1 cellular context compared by ENCODE assay signal in genomic region chr3:49298511-49298910, GRCh38.
TF ChIP-seq lines count a peak whose summit lies in the region.

No MANE protein-coding gene starts in this region.

TF ChIP-seq in HepG2, 621 proteins besides CTCF, POLR2A, EP300 and RAD21 (continued from another document and continues in another):
- TF ChIP-seq ATF2 (CRISPR knock-in tag; IDR thresholded peaks at IDR 0.05), result no peak
- TF ChIP-seq HNF1B (CRISPR knock-in tag; IDR thresholded peaks at IDR 0.05), result no peak
- TF ChIP-seq ZBTB7A (CRISPR knock-in tag; IDR thresholded peaks at IDR 0.05), result no peak
- TF ChIP-seq FOXC1 (CRISPR knock-in tag; IDR thresholded peaks at IDR 0.05; ENCODE audit: borderline replicate concordance), result no peak
- TF ChIP-seq ZNF451 (CRISPR knock-in tag; IDR thresholded peaks at IDR 0.05), result no peak
- no peak for TF ChIP-seq SOX6 (IDR thresholded peaks at IDR 0.05)
- peak; percentile 45; the same call in 1 of the 2 replicates for TF ChIP-seq SOX6 (CRISPR knock-in tag; IDR thresholded peaks at IDR 0.05)
- TF ChIP-seq AGO2 (optimal IDR thresholded peaks at IDR 0.05; ENCODE audit: low read depth, low read length), result no peak
- no peak for TF ChIP-seq ZNF737 (CRISPR knock-in tag; IDR thresholded peaks at IDR 0.05; ENCODE audit: borderline replicate concordance)
- TF ChIP-seq HNF4G (IDR thresholded peaks at IDR 0.05; ENCODE audit: borderline replicate concordance, low read depth, low read length), result peak; percentile 16; the same call in 1 of the 2 replicates
- TF ChIP-seq HNF4G (CRISPR knock-in tag; IDR thresholded peaks at IDR 0.05; ENCODE audit: borderline replicate concordance, low read depth), result no peak
- TF ChIP-seq CENPT (CRISPR knock-in tag; IDR thresholded peaks at IDR 0.05; ENCODE audit: low read depth), result no peak
- TF ChIP-seq ZHX1 (CRISPR knock-in tag; IDR thresholded peaks at IDR 0.05; ENCODE audit: low read depth), result no peak
- TF ChIP-seq KDM2A (CRISPR knock-in tag; IDR thresholded peaks at IDR 0.05; ENCODE audit: borderline replicate concordance, low read depth), result no peak
- peak; percentile 55 for TF ChIP-seq TBX2 (CRISPR knock-in tag; IDR thresholded peaks at IDR 0.05; ENCODE audit: borderline replicate concordance)
- TF ChIP-seq ZNF501 (CRISPR knock-in tag; IDR thresholded peaks at IDR 0.05), result no peak
- TF ChIP-seq ZFP36L1 (CRISPR knock-in tag; IDR thresholded peaks at IDR 0.05), result no peak
- no peak for TF ChIP-seq ZSCAN22 (CRISPR knock-in tag; IDR thresholded peaks at IDR 0.05)
- TF ChIP-seq NFRKB (IDR thresholded peaks at IDR 0.05), result no peak
- TF ChIP-seq KDM5A (IDR thresholded peaks at IDR 0.05; ENCODE audit: borderline replicate concordance, low read length), result no peak
- TF ChIP-seq ZNF18 (CRISPR knock-in tag; IDR thresholded peaks at IDR 0.05; ENCODE audit: insufficient replicate concordance), result no peak
- peak; percentile 59; the same call in 1 of the 2 replicates for TF ChIP-seq SOX5 (CRISPR knock-in tag; IDR thresholded peaks at IDR 0.05; ENCODE audit: borderline replicate concordance)
- TF ChIP-seq PAWR (CRISPR knock-in tag; IDR thresholded peaks at IDR 0.05; ENCODE audit: borderline replicate concordance), result no peak
- TF ChIP-seq ATF6 (CRISPR knock-in tag; conservative IDR thresholded peaks at IDR 0.05), result no peak
- no peak for TF ChIP-seq ZFP91 (CRISPR knock-in tag; IDR thresholded peaks at IDR 0.05; ENCODE audit: borderline replicate concordance)
- TF ChIP-seq IKZF1 (IDR thresholded peaks at IDR 0.05), result no peak
- no peak for TF ChIP-seq ZNF550 (CRISPR knock-in tag; IDR thresholded peaks at IDR 0.05; ENCODE audit: borderline replicate concordance)
- TF ChIP-seq ZNF746 (CRISPR knock-in tag; IDR thresholded peaks at IDR 0.05), result no peak
- no peak for TF ChIP-seq ISX (CRISPR knock-in tag; conservative IDR thresholded peaks at IDR 0.05)
- no peak for TF ChIP-seq ARNT2 (CRISPR knock-in tag; IDR thresholded peaks at IDR 0.05; ENCODE audit: low read depth)
- TF ChIP-seq MIER2 (CRISPR knock-in tag; IDR thresholded peaks at IDR 0.05), result no peak
- TF ChIP-seq MXI1 (IDR thresholded peaks at IDR 0.05; ENCODE audit: borderline replicate concordance, low read depth, low read length), result no peak
- no peak for TF ChIP-seq AKAP8 (CRISPR knock-in tag; IDR thresholded peaks at IDR 0.05)
- 0 out of 2 replicates have a peak, but pooled peaks have one; percentile 12 for TF ChIP-seq TBX3 (IDR thresholded peaks at IDR 0.05; ENCODE audit: borderline replicate concordance)
- TF ChIP-seq E2F1 (CRISPR knock-in tag; IDR thresholded peaks at IDR 0.05), result no peak
- TF ChIP-seq FOSL1 (CRISPR knock-in tag; IDR thresholded peaks at IDR 0.05; ENCODE audit: borderline replicate concordance), result peak; percentile 75
- TF ChIP-seq MED8 (CRISPR knock-in tag; IDR thresholded peaks at IDR 0.05; ENCODE audit: insufficient replicate concordance), result no peak
- no peak for TF ChIP-seq ZNF652 (CRISPR knock-in tag; IDR thresholded peaks at IDR 0.05; ENCODE audit: borderline replicate concordance, low read depth)
- peak; percentile 57 for TF ChIP-seq ZBTB33 (CRISPR knock-in tag; IDR thresholded peaks at IDR 0.05)
- TF ChIP-seq ATF3 (CRISPR knock-in tag; IDR thresholded peaks at IDR 0.05), result peak; percentile 53
- no peak for TF ChIP-seq ELK4 (CRISPR knock-in tag; IDR thresholded peaks at IDR 0.05; ENCODE audit: borderline replicate concordance)
- no peak for TF ChIP-seq ZNF576 (CRISPR knock-in tag; IDR thresholded peaks at IDR 0.05)
- TF ChIP-seq IRF9 (CRISPR knock-in tag; IDR thresholded peaks at IDR 0.05; ENCODE audit: borderline replicate concordance), result no peak
- peak; percentile 62; the same call in 1 of the 2 replicates for TF ChIP-seq FOXA3 (CRISPR knock-in tag; IDR thresholded peaks at IDR 0.05)
